Comparison of ENCODE assay signal across 11 cellular contexts in genomic region chr3:143529018-143529478, GRCh38.
DNase-seq lines count a peak whose midpoint lies in the region; ATAC-seq and TF ChIP-seq lines count a peak whose summit lies in the region.
"Had no signal": no experiment of that assay in that cellular context is flagged by ENCODE, and none has a peak within 500 bp of the region (broad histone marks: within the 10 kb centered on the region; RNA-seq: fewer than 3 reads in every experiment).

No MANE protein-coding gene starts in this region.

- no peaks in the 10 kb centered on the region for H3K9me3 Mint-ChIP-seq in activated CD4-positive, alpha-beta memory T cell treated with anti-CD3 and anti-CD28 coated beads, Interleukin-2, amount 10 ng/mL, durations not matched to agents 7 days and 5 days

- peak overlapping the region; percentile 22 for H3K4me3 ChIP-seq in thoracic aorta
- H3K4me3 ChIP-seq: testis had no signal

- H3K4me1 Mint-ChIP-seq in activated CD4-positive, alpha-beta memory T cell treated with anti-CD3 and anti-CD28 coated beads, Interleukin-2, amount 10 ng/mL, durations not matched to agents 7 days and 5 days = no peaks in the 10 kb centered on the region

- no peak for TF ChIP-seq CTCF in thoracic aorta (IDR thresholded peaks at IDR 0.05)

- CTCF ChIA-PET in activated CD4-positive, alpha-beta memory T cell treated with anti-CD3 and anti-CD28 coated beads, Interleukin-2, amount 10 ng/mL, durations not matched to agents 7 days and 5 days (lab: Charles Lee) = no interaction called here

- H3K27me3 ChIP-seq in thoracic aorta (replicated peaks; ENCODE audit: insufficient read depth) = no peaks in the 10 kb centered on the region
- H3K27me3 ChIP-seq: testis had no signal

- H3K36me3 Mint-ChIP-seq in activated CD4-positive, alpha-beta memory T cell treated with anti-CD3 and anti-CD28 coated beads, Interleukin-2, amount 10 ng/mL, durations not matched to agents 7 days and 5 days (ENCODE audit: low read depth) = no peaks in the 10 kb centered on the region

- POLR2A ChIA-PET in activated CD4-positive, alpha-beta memory T cell treated with anti-CD3 and anti-CD28 coated beads, Interleukin-2, amount 10 ng/mL, durations not matched to agents 7 days and 5 days (lab: Charles Lee) = no interaction called here

- DNase-seq in activated gamma-delta T cell treated with Interleukin-2 at 50 U/mL for 16 hours = peak; percentile 20
- no peak for DNase-seq in activated gamma-delta T cell (lab: John Stamatoyannopoulos, UW)
- peak; percentile 74 for DNase-seq in fibroblast of peridontal ligament (ENCODE audit: extremely low read depth)
- DNase-seq in thoracic aorta (ENCODE audit: low spot score) = no peak
- no peak for DNase-seq in NCI-H748 treated with DMSO at 0.1 percent for 48 hours (lab: John Stamatoyannopoulos, UW)
- DNase-seq in activated CD4-positive, alpha-beta memory T cell treated with anti-CD3 and anti-CD28 coated beads, Interleukin-2, amount 10 ng/mL, durations not matched to agents 7 days and 5 days = no peak
- DNase-seq: Caco-2, NCI-H1092, testis had no signal

- no peaks in the 10 kb centered on the region for H3K27me3 Mint-ChIP-seq in activated CD4-positive, alpha-beta memory T cell treated with anti-CD3 and anti-CD28 coated beads, Interleukin-2, amount 10 ng/mL, durations not matched to agents 7 days and 5 days

- no peaks in the 10 kb centered on the region for H3K9me3 ChIP-seq in thoracic aorta
- H3K9me3 ChIP-seq: Caco-2, testis had no signal

- no peak overlapping the region for H3K4me3 Mint-ChIP-seq in activated CD4-positive, alpha-beta memory T cell treated with anti-CD3 and anti-CD28 coated beads, Interleukin-2, amount 10 ng/mL, durations not matched to agents 7 days and 5 days

- no peak overlapping the region for H3K27ac ChIP-seq in thoracic aorta
- H3K27ac ChIP-seq: testis had no signal

- H3K27ac Mint-ChIP-seq in activated CD4-positive, alpha-beta memory T cell treated with anti-CD3 and anti-CD28 coated beads, Interleukin-2, amount 10 ng/mL, durations not matched to agents 7 days and 5 days = no peak overlapping the region

- ATAC-seq in HG03159 (IDR thresholded peaks at IDR 0.05; ENCODE audit: unreplicated experiment) (peak; percentile 80), thoracic aorta (ENCODE audit: insufficient number of reproducible peaks, low FRiP score, low read depth) (no peak), GM18502 (IDR thresholded peaks at IDR 0.05; ENCODE audit: poor library complexity, unreplicated experiment) (no peak)

- H3K36me3 ChIP-seq in thoracic aorta = no peaks in the 10 kb centered on the region

- H3K4me1 ChIP-seq in thoracic aorta (ENCODE audit: control insufficient read depth in 1 of 2, low read depth in 2 of 2) = peaks cover 0 to 5% of the 10 kb centered on the region in 2 donors
- H3K4me1 ChIP-seq: Caco-2, testis had no signal

Comparison
In these comparisons a context has a peak if more than half of its experiments do, and no peak if none do; other contexts are left out.
1. DNase-seq: peak in activated gamma-delta T cell treated with Interleukin-2 at 50 U/mL for 16 hours (single experiment) and fibroblast of peridontal ligament (single experiment); none in activated gamma-delta T cell (single experiment), thoracic aorta (single experiment), NCI-H748 treated with DMSO at 0.1 percent for 48 hours (single experiment) and activated CD4-positive, alpha-beta memory T cell treated with anti-CD3 and anti-CD28 coated beads, Interleukin-2, amount 10 ng/mL, durations not matched to agents 7 days and 5 days (single experiment).